1 cellular context compared by ENCODE assay signal in the genomic region with DNA sequence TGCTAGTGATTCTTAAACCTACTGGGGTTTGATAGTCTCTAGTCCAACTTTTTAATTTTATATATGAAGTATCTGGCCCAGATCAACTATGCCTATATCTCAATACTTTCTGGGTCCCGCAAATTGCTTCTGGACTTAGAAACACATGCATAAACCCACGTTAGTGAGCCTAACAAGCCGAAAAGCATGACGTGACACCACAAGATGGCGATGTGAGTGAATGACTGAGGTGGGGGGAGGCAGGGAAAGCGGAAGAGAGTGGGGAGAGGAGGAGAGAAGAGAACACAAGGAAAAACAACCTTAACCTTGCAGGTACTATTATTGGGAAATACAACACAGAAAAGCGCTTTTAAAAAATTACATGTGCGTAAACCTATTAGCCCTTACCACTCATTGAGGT.
TF ChIP-seq lines count a peak whose summit lies in the region.

No MANE protein-coding gene starts in this region.

TF ChIP-seq in GM23338, 12 proteins besides CTCF, POLR2A, EP300 and RAD21 (continued from another document):
- TF ChIP-seq ZNF114 (CRISPR knock-in tag; IDR thresholded peaks at IDR 0.05) (no peak), ZNF462 (CRISPR knock-in tag; IDR thresholded peaks at IDR 0.05) (no peak), ZNF331 (CRISPR knock-in tag; IDR thresholded peaks at IDR 0.05; ENCODE audit: low read depth) (no peak), JUNB (IDR thresholded peaks at IDR 0.05; ENCODE audit: unreplicated experiment) (no peak), REST (IDR thresholded peaks at IDR 0.05; ENCODE audit: unreplicated experiment) (no peak), NANOG (IDR thresholded peaks at IDR 0.05; ENCODE audit: borderline replicate concordance) (no peak), CREB1 (CRISPR knock-in tag; IDR thresholded peaks at IDR 0.05; ENCODE audit: low read depth) (no peak), EZH2 (IDR thresholded peaks at IDR 0.05; ENCODE audit: low read depth, unreplicated experiment) (no peak)
- TF ChIP-seq, protein P1, sequence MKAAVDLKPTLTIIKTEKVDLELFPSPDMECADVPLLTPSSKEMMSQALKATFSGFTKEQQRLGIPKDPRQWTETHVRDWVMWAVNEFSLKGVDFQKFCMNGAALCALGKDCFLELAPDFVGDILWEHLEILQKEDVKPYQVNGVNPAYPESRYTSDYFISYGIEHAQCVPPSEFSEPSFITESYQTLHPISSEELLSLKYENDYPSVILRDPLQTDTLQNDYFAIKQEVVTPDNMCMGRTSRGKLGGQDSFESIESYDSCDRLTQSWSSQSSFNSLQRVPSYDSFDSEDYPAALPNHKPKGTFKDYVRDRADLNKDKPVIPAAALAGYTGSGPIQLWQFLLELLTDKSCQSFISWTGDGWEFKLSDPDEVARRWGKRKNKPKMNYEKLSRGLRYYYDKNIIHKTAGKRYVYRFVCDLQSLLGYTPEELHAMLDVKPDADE (IDR thresholded peaks at IDR 0.05), result no peak
